8 cellular contexts compared by ENCODE assay signal in the genomic region with DNA sequence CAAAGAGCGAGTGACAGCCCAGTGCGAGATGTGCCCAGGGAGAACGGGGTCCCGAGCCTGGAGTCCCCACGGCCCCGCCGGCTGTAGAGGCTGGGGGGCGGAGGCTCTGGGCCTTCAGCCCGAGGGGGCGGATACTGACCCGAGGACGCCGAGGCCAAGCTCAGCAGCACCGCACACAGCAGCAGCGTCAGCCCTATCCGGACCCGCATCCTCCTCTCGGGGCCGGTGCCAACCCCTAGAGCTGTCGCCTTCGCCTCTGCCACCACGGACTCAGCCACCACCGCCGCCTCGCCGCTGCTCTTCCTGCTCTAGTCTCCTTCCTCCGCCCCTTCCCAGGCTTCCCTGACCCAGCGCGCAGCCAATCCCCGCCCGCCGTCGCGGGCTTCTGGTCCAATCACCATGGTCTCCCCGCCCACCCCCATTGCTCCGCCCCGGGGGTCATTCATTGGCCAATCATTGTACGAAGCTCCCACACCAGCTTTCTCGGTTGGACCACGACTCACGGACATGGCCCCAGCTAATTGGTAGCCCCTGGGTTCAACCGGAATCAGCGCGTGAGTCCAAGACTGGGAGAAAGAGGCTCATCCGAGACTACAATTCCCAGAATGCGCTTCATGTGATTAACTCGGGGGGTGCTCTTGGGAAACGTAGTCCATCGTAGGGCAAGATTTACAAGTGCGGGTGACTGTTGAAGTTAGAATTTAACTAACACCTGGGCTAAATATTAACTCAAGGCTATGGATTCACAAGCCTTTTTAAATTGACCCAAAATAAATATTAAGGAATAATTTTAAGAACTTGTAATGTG. TPM values are rescaled to one million over a fixed set of nuclear protein-coding genes. Genes with fewer than 3 reads are reported as not detected.
DNase-seq lines count a peak whose midpoint lies in the region; ATAC-seq and TF ChIP-seq lines count a peak whose summit lies in the region.

A gene (minus strand): TSS at position 318 of the 808 bp plus-strand sequence. CDS start 109 bp downstream, at position 209.

- ATAC-seq in RWPE2 (ENCODE audit: low read depth): peak; percentile 97
- ATAC-seq in naive thymus-derived CD8-positive, alpha-beta T cell: peak; percentile 95 to 96

- intact Hi-C loops in activated T-helper 2 cell treated with anti-CD3 and anti-CD28 coated beads, Interferon-gamma antibody, Interleukin-2, Interleukin-4, amounts not matched to agents 10 μg/mL and 5 μg/mL and 100 μg/mL, durations not matched to agents 14 hours and 24 hours and 36 hours (cut with micrococcal nuclease): loop anchor here (1.0 to 5.0 kb wide), 5 partner anchors 15 to 591 kb away; a partner anchor contains a TSS

- H3K4me1 Mint-ChIP-seq in activated T-helper 2 cell treated with anti-CD3 and anti-CD28 coated beads, Interferon-gamma antibody, Interleukin-2, Interleukin-4, amounts not matched to agents 10 μg/mL and 5 μg/mL and 100 μg/mL, durations not matched to agents 14 hours and 24 hours and 36 hours (ENCODE audit: low read depth): peaks cover 36% of the 10 kb centered on the region
- H3K4me1 Mint-ChIP-seq in naive thymus-derived CD8-positive, alpha-beta T cell: peaks cover 13 to 66% (median 61%) of the 10 kb centered on the region in 4 donors

- H3K27ac ChIP-seq in RWPE2 (ENCODE audit: poor library complexity, severe bottlenecking): no peak within 1 kb of the TSS

- TF ChIP-seq CTCF in RWPE2 (IDR thresholded peaks at IDR 0.05; ENCODE audit: poor library complexity, severe bottlenecking) (no peak), fibroblast of mammary gland (conservative IDR thresholded peaks at IDR 0.05; ENCODE audit: control insufficient read depth, insufficient read depth, low read depth, low read length) (no peak)

- H3K27me3 Mint-ChIP-seq in activated T-helper 2 cell treated with anti-CD3 and anti-CD28 coated beads, Interferon-gamma antibody, Interleukin-2, Interleukin-4, amounts not matched to agents 10 μg/mL and 5 μg/mL and 100 μg/mL, durations not matched to agents 14 hours and 24 hours and 36 hours (ENCODE audit: low read depth): no peaks in the 10 kb centered on the region
- peaks cover 0 to 6% (median 3%) of the 10 kb centered on the region in 5 donors for H3K27me3 Mint-ChIP-seq in naive thymus-derived CD8-positive, alpha-beta T cell

- H3K36me3 ChIP-seq in RWPE2 (ENCODE audit: low read depth): peaks cover 27% of the 10 kb centered on the region

- H3K4me3 Mint-ChIP-seq in activated T-helper 2 cell treated with anti-CD3 and anti-CD28 coated beads, Interferon-gamma antibody, Interleukin-2, Interleukin-4, amounts not matched to agents 10 μg/mL and 5 μg/mL and 100 μg/mL, durations not matched to agents 14 hours and 24 hours and 36 hours (ENCODE audit: low read depth): peak within 1 kb of the TSS; percentile 93
- H3K4me3 Mint-ChIP-seq in naive thymus-derived CD8-positive, alpha-beta T cell: peak within 1 kb of the TSS; percentile 90 to 99 (median 96)

- peaks cover 24% of the 10 kb centered on the region for H3K4me1 ChIP-seq in RWPE2 (ENCODE audit: insufficient read depth, poor library complexity, severe bottlenecking)

- H3K4me3 ChIP-seq in RWPE2 (ENCODE audit: severe bottlenecking) (peak within 1 kb of the TSS; percentile 98), fibroblast of mammary gland (ENCODE audit: control insufficient read depth, low read depth, low read length) (peak within 1 kb of the TSS; percentile 89)

- peak within 1 kb of the TSS; percentile 83 for H3K27ac Mint-ChIP-seq in activated T-helper 2 cell treated with anti-CD3 and anti-CD28 coated beads, Interferon-gamma antibody, Interleukin-2, Interleukin-4, amounts not matched to agents 10 μg/mL and 5 μg/mL and 100 μg/mL, durations not matched to agents 14 hours and 24 hours and 36 hours
- peak within 1 kb of the TSS; percentile 88 to 96 (median 93) for H3K27ac Mint-ChIP-seq in naive thymus-derived CD8-positive, alpha-beta T cell

- no peaks in the 10 kb centered on the region for H3K9me3 ChIP-seq in RWPE2 (ENCODE audit: severe bottlenecking)

- no peaks in the 10 kb centered on the region for H3K27me3 ChIP-seq in RWPE2 (ENCODE audit: insufficient read depth, poor library complexity, severe bottlenecking)

- H3K9me3 Mint-ChIP-seq in activated T-helper 2 cell treated with anti-CD3 and anti-CD28 coated beads, Interferon-gamma antibody, Interleukin-2, Interleukin-4, amounts not matched to agents 10 μg/mL and 5 μg/mL and 100 μg/mL, durations not matched to agents 14 hours and 24 hours and 36 hours: peaks cover 6% of the 10 kb centered on the region
- peaks cover 0 to 9% (median 0%) of the 10 kb centered on the region in 9 donors for H3K9me3 Mint-ChIP-seq in naive thymus-derived CD8-positive, alpha-beta T cell

- peak; percentile 100 for DNase-seq in EH (ENCODE audit: low read depth)
- peak; percentile 99 for DNase-seq in H4 (ENCODE audit: low spot score)
- peak; percentile 99 for DNase-seq in LoVo (ENCODE audit: low spot score)
- DNase-seq in RWPE2 (ENCODE audit: low spot score): peak; percentile 100
- peak; percentile 99 for DNase-seq in activated T-helper 2 cell treated with anti-CD3 and anti-CD28 coated beads, Interferon-gamma antibody, Interleukin-2, Interleukin-4, amounts not matched to agents 10 μg/mL and 5 μg/mL and 100 μg/mL, durations not matched to agents 14 hours and 24 hours and 36 hours (ENCODE audit: low spot score)
- DNase-seq in fibroblast of mammary gland (ENCODE audit: low read depth): peak; percentile 99
- DNase-seq in naive thymus-derived CD8-positive, alpha-beta T cell: peak; percentile 96 to 100 (median 99)
- peak; percentile 97 to 99 (median 99) for DNase-seq in stimulated activated naive CD4-positive, alpha-beta T cell (lab: John Stamatoyannopoulos, UW)

- POLR2A ChIA-PET in naive thymus-derived CD8-positive, alpha-beta T cell (lab: Charles Lee): interaction anchor here (1.2 to 3.5 kb wide), 5 partner anchors 10 to 363 kb away, joined by 3 to 30 read pairs (median 5); a partner anchor contains a TSS

- H3K36me3 Mint-ChIP-seq in activated T-helper 2 cell treated with anti-CD3 and anti-CD28 coated beads, Interferon-gamma antibody, Interleukin-2, Interleukin-4, amounts not matched to agents 10 μg/mL and 5 μg/mL and 100 μg/mL, durations not matched to agents 14 hours and 24 hours and 36 hours (ENCODE audit: low read depth): no peaks in the 10 kb centered on the region
- peaks cover 3 to 9% (median 5%) of the 10 kb centered on the region in 3 donors for H3K36me3 Mint-ChIP-seq in naive thymus-derived CD8-positive, alpha-beta T cell

RNA-seq across cellular contexts. Expression of the gene that starts here (rescaled TPM):
- total RNA-seq in H4 (2014; rRNA removed; shearing (Covaris generic)): 36.3 and 47.1 TPM in 2 replicates
- 51.7 and 52.6 TPM in 2 replicates for total RNA-seq in activated T-helper 2 cell treated with anti-CD3 and anti-CD28 coated beads, Interferon-gamma antibody, Interleukin-2, Interleukin-4, amounts not matched to agents 10 μg/mL and 5 μg/mL and 100 μg/mL, durations not matched to agents 14 hours and 24 hours and 36 hours
- 10 to 100 TPM; 56.7 to 58.0 TPM for total RNA-seq in naive thymus-derived CD8-positive, alpha-beta T cell
- 10 to 100 TPM; 12.0 to 22.9 (median 16.2) TPM for polyA plus RNA-seq in naive thymus-derived CD8-positive, alpha-beta T cell
